In genomic region chr2:231342111-231342711, GRCh38 we compare ENCODE assay signal across 17 cellular contexts. TPM values are rescaled to one million over a fixed set of nuclear protein-coding genes. Genes with fewer than 3 reads are reported as not detected.
DNase-seq lines count a peak whose midpoint lies in the region; ATAC-seq, FAIRE-seq and TF ChIP-seq lines count a peak whose summit lies in the region.
"Had no signal": no experiment of that assay in that cellular context is flagged by ENCODE, and none has a peak within 500 bp of the region (broad histone marks: within the 10 kb centered on the region; RNA-seq: fewer than 3 reads in every experiment).

No MANE protein-coding gene starts in this region.

- no peaks in the 10 kb centered on the region for H3F3A ChIP-seq in GM23248 (ENCODE audit: insufficient read depth)

- H3K4me1 Mint-ChIP-seq in progenitor cell of endocrine pancreas (ENCODE audit: low read depth) = peaks cover 48% of the 10 kb centered on the region
- H3K4me1 Mint-ChIP-seq: activated naive CD8-positive, alpha-beta T cell treated with anti-CD3 and anti-CD28 coated beads, Interleukin-2, amount 50 U/mL, for 24 hours; T-cell had no signal

- ATAC-seq in K562 (no peak), GM19351 (IDR thresholded peaks at IDR 0.05; ENCODE audit: unreplicated experiment) (no peak)
- ATAC-seq: activated naive CD8-positive, alpha-beta T cell treated with anti-CD3 and anti-CD28 coated beads, Interleukin-2, amount 50 U/mL, for 24 hours; T-cell had no signal

- H3K27me3 ChIP-seq in HUES6 (ENCODE audit: control insufficient read depth, insufficient read depth, low read length) (no peaks in the 10 kb centered on the region), K562 (ENCODE audit: control insufficient read depth in 2 of 2, insufficient read depth in 2 of 2, low read length in 2 of 2) (peaks cover 4 to 12% of the 10 kb centered on the region in 2 experiments; a peak in 4 of 5 replicates), layer of hippocampus (ENCODE audit: control insufficient read depth, insufficient read depth, low read length) (no peaks in the 10 kb centered on the region), GM23248 (replicated peaks; ENCODE audit: insufficient read depth) (no peaks in the 10 kb centered on the region)
- H3K27me3 ChIP-seq: uterus had no signal

- no peak for TF ChIP-seq RAD21 in K562 (CRISPR knock-in tag; conservative IDR thresholded peaks at IDR 0.05 in 1 of 2, IDR thresholded peaks at IDR 0.05 in 1 of 2)

- no peak for TF ChIP-seq CTCF in K562 (IDR thresholded peaks at IDR 0.05 in 2 of 3, conservative IDR thresholded peaks at IDR 0.05 in 1 of 3; ENCODE audit: insufficient read depth in 2 of 3, low read depth in 1 of 3, low read length in 3 of 3)
- TF ChIP-seq CTCF in progenitor cell of endocrine pancreas (IDR thresholded peaks at IDR 0.05; ENCODE audit: unreplicated experiment) = no peak

- H3K9ac ChIP-seq in HUES6 (ENCODE audit: low read length) (no peak overlapping the region), K562 (ENCODE audit: insufficient read depth in 1 of 2, low read depth in 2 of 2, low read length in 2 of 2) (no peak overlapping the region), GM23248 (no peak overlapping the region)

- H2AFZ ChIP-seq in K562 (ENCODE audit: low read depth, low read length) (peak overlapping the region; percentile 68; the same call in 1 of the 2 replicates), GM23248 (no peak overlapping the region)
- H2AFZ ChIP-seq: PC-9 had no signal

- no peak for DNase-seq in K562 (ENCODE audit: extremely low read depth in 1 of 4, low spot score in 3 of 4)
- no peak for DNase-seq in progenitor cell of endocrine pancreas (ENCODE audit: low spot score, unreplicated experiment)
- no peak for DNase-seq in NCI-H524 (lab: John Stamatoyannopoulos, UW)
- DNase-seq in activated CD4-positive, CD25-positive, alpha-beta regulatory T cell (lab: John Stamatoyannopoulos, UW) = no peak
- no peak for DNase-seq in GM23248
- DNase-seq: activated CD4-positive, alpha-beta T cell treated with anti-CD3 and anti-CD28 coated beads for 1 hour; activated naive CD8-positive, alpha-beta T cell treated with anti-CD3 and anti-CD28 coated beads, Interleukin-2, amount 50 U/mL, for 24 hours; NCI-H187; PC-9; stimulated activated CD4-positive, alpha-beta T cell treated with anti-CD3 and anti-CD28 coated beads, Interleukin-4, amount 100 ng/mL, for 24 hours; T-cell; uterus had no signal

- peaks cover 11% of the 10 kb centered on the region; the same call in 1 of the 2 replicates for H3K4me1 ChIP-seq in HUES6 (ENCODE audit: control insufficient read depth, insufficient read depth, low read length)
- H3K4me1 ChIP-seq in K562 (replicated peaks in 1 of 2; ENCODE audit: control insufficient read depth in 2 of 2, insufficient read depth in 2 of 2, low read length in 2 of 2) = peaks cover 0 to 1% of the 10 kb centered on the region in 2 experiments; a peak in 3 of 5 replicates
- H3K4me1 ChIP-seq in GM23248 (ENCODE audit: insufficient read depth) = no peaks in the 10 kb centered on the region
- H3K4me1 ChIP-seq: uterus had no signal

- H4K20me1 ChIP-seq in K562 (replicated peaks; ENCODE audit: control insufficient read depth, insufficient read depth, low read length) (no peaks in the 10 kb centered on the region), GM23248 (ENCODE audit: insufficient read depth) (no peaks in the 10 kb centered on the region)

- H3K4me2 ChIP-seq in K562 (ENCODE audit: insufficient read depth, low read length) (no peak overlapping the region), GM23248 (ENCODE audit: unreplicated experiment) (no peak overlapping the region)
- H3K4me2 ChIP-seq: PC-9 had no signal

- no TSS peak for BruUV-seq in K562 (replicated peaks; lab: Mats Ljungman, UMichigan)

- peak overlapping the region; percentile 66 for H3K27ac Mint-ChIP-seq in progenitor cell of endocrine pancreas
- H3K27ac Mint-ChIP-seq: activated naive CD8-positive, alpha-beta T cell treated with anti-CD3 and anti-CD28 coated beads, Interleukin-2, amount 50 U/mL, for 24 hours; T-cell had no signal

- CTCF ChIA-PET in K562 (lab: Yijun Ruan, JAX; ENCODE audit: low intra/inter-chr PET ratio) = no interaction called here

- no peaks in the 10 kb centered on the region for H3K9me1 ChIP-seq in K562 (ENCODE audit: control insufficient read depth, insufficient read depth, low read length)

- 10% methylated on average over 11 of the region's 13 CpGs for WGBS in K562 (ENCODE audit: insufficient coverage, low coverage, missing lambda C conversion rate)
- WGBS in GM23248 (ENCODE audit: low coverage in 1 of 2, low lambda C conversion rate in 2 of 2, missing lambda C conversion rate in 2 of 2), 2 experiments = 90 to 93% methylated on average over 13 of the region's 13 CpGs

- intact Hi-C loops in K562 (cut with micrococcal nuclease) = no loop called here

- FAIRE-seq in K562 (lab: Jason Lieb, UNC) = no peak
- FAIRE-seq: islet of Langerhans had no signal

- TF ChIP-seq POLR2A in K562 (conservative IDR thresholded peaks at IDR 0.05) = no peak

- H3K9me3 ChIP-seq in HUES6 (ENCODE audit: control insufficient read depth, insufficient read depth, low read depth, low read length) (no peaks in the 10 kb centered on the region), K562 (replicated peaks; ENCODE audit: control insufficient read depth, insufficient read depth, low read depth, low read length) (peaks cover under 1% of the 10 kb centered on the region; the same call in 1 of the 2 replicates), GM23248 (ENCODE audit: low read depth) (no peaks in the 10 kb centered on the region)
- H3K9me3 ChIP-seq: uterus had no signal

- H3K27ac ChIP-seq in HUES6 (ENCODE audit: low read depth, low read length) = peak overlapping the region; percentile 34; the same call in 1 of the 2 replicates
- no peak overlapping the region for H3K27ac ChIP-seq in K562 (ENCODE audit: extremely low read depth, low read depth, low read length)
- H3K27ac ChIP-seq in layer of hippocampus (ENCODE audit: low read depth, low read length) = peak overlapping the region; percentile 21
- no peak overlapping the region for H3K27ac ChIP-seq in GM23248
- H3K27ac ChIP-seq: PC-9, uterus had no signal

- TF ChIP-seq EP300 in K562 (IDR thresholded peaks at IDR 0.05; ENCODE audit: low read length) = no peak

- no peaks in the 10 kb centered on the region for H3K9me3 Mint-ChIP-seq in progenitor cell of endocrine pancreas (ENCODE audit: low read depth)
- H3K9me3 Mint-ChIP-seq: activated naive CD8-positive, alpha-beta T cell treated with anti-CD3 and anti-CD28 coated beads, Interleukin-2, amount 50 U/mL, for 24 hours; T-cell had no signal

- POLR2A ChIA-PET in K562 (lab: Yijun Ruan, JAX) = interaction anchor here (0.6 kb wide), 1 partner anchor 559 kb away, joined by 4 read pairs; no protein-coding TSS in a partner anchor

- H3K79me2 ChIP-seq in K562 (ENCODE audit: control insufficient read depth, insufficient read depth, low read length) = no peaks in the 10 kb centered on the region
- no peaks in the 10 kb centered on the region for H3K79me2 ChIP-seq in GM23248 (ENCODE audit: insufficient read depth)

- no peak overlapping the region for H3K4me3 Mint-ChIP-seq in progenitor cell of endocrine pancreas (ENCODE audit: low read depth)
- H3K4me3 Mint-ChIP-seq: activated naive CD8-positive, alpha-beta T cell treated with anti-CD3 and anti-CD28 coated beads, Interleukin-2, amount 50 U/mL, for 24 hours; T-cell had no signal

- H3K36me3 Mint-ChIP-seq in progenitor cell of endocrine pancreas (ENCODE audit: insufficient read depth) = peaks cover 4% of the 10 kb centered on the region
- H3K36me3 Mint-ChIP-seq: T-cell had no signal

- H3K36me3 ChIP-seq in HUES6 (ENCODE audit: control insufficient read depth, insufficient read depth, low read length) = no peaks in the 10 kb centered on the region
- no peaks in the 10 kb centered on the region for H3K36me3 ChIP-seq in K562 (ENCODE audit: control insufficient read depth, insufficient read depth, low read length)
- H3K36me3 ChIP-seq in GM23248 (ENCODE audit: low read depth) = no peaks in the 10 kb centered on the region; the same call in 1 of the 2 replicates
- H3K36me3 ChIP-seq: uterus had no signal

- in situ Hi-C loops in K562 (cut with MboI) = no loop called here
- in situ Hi-C loops in GM23248 (cut with MboI) = no loop called here

- no peaks in the 10 kb centered on the region for H3K9me2 ChIP-seq in GM23248 (ENCODE audit: insufficient read depth)

- no peak overlapping the region for H3K4me3 ChIP-seq in HUES6 (ENCODE audit: low read depth, low read length)
- H3K4me3 ChIP-seq in K562 = no peak overlapping the region
- no peak overlapping the region for H3K4me3 ChIP-seq in GM23248
- H3K4me3 ChIP-seq: PC-9, uterus had no signal

- H3K27me3 Mint-ChIP-seq in progenitor cell of endocrine pancreas = no peaks in the 10 kb centered on the region
- H3K27me3 Mint-ChIP-seq: activated naive CD8-positive, alpha-beta T cell treated with anti-CD3 and anti-CD28 coated beads, Interleukin-2, amount 50 U/mL, for 24 hours had no signal

TF ChIP-seq in K562, 482 proteins besides CTCF, POLR2A, EP300 and RAD21 (continues in another document):
- TF ChIP-seq ZNF830 (CRISPR knock-in tag; IDR thresholded peaks at IDR 0.05) = no peak

RNA-seq across cellular contexts. Expression of gene B3GNT7, which starts 53.3 kb away (rescaled TPM):
- total RNA-seq in K562 (2011; cell fraction: chromatin; rRNA removed; ENCODE audit: low replicate concordance) = not detected in 2 replicates
- total RNA-seq in K562 (2011; cell fraction: nucleolus; rRNA removed) = not detected in 2 replicates
- total RNA-seq in K562 (2011; cell fraction: nucleoplasm; rRNA removed) = not detected in 2 replicates
- total RNA-seq in K562 (2014; rRNA removed) = not detected in 2 replicates
- total RNA-seq in K562 (2014; rRNA removed; fragmentation: Illumina TruSeq; extraction: Trizol) = not detected in 2 replicates
- not detected in 2 replicates for total RNA-seq in K562 (2015; rRNA removed; fragmentation: Illumina TruSeq; extraction: Trizol)
- total RNA-seq in K562 (2021) = 0.20 and 0.69 TPM in 2 replicates
- polyA plus RNA-seq in K562 (2011; rRNA removed) = not detected in 2 replicates
- polyA plus RNA-seq in K562 (2011; cell fraction: cytosol; rRNA removed) = not detected in 2 replicates
- 0.09 TPM in 1 of 2 replicates, not detected in the other for polyA plus RNA-seq in K562 (2011; cell fraction: nucleus; rRNA removed)
- not detected in 2 replicates for polyA plus RNA-seq in K562 (2012)
- not detected in 2 replicates for polyA plus RNA-seq in K562 (2014; fragmentation: Illumina TruSeq; extraction: Trizol)
- polyA plus RNA-seq in K562 (2014; fragmentation: Nextera tagmentation; extraction: Ambion mirVana) = not detected
- not detected in 2 replicates for polyA plus RNA-seq in K562 (2014; rRNA removed)
- polyA minus RNA-seq in K562 (2011; rRNA and poly(A)+ RNA removed) = not detected in 2 replicates
- polyA minus RNA-seq in K562 (2011; cell fraction: cytosol; rRNA and poly(A)+ RNA removed) = not detected in 2 replicates
- polyA minus RNA-seq in K562 (2011; cell fraction: nucleus; rRNA and poly(A)+ RNA removed) = not detected in 2 replicates
- total RNA-seq in progenitor cell of endocrine pancreas = 6.5 and 7.6 TPM in 2 replicates
- under 0.01 TPM in 1 of 2 replicates, not detected in the other for total RNA-seq in GM23248 (2014; rRNA removed; shearing (Covaris generic))
- polyA plus RNA-seq in GM23248 (2016; fragmentation: Nextera tagmentation; extraction: Ambion mirVana) = 0.08 TPM in 1 of 2 replicates, not detected in the other
- total RNA-seq: NCI-H460 had no signal

Comparison
In these comparisons a context has a peak if more than half of its experiments do, and no peak if none do; other contexts are left out.
1. H3K27ac ChIP-seq: peak in HUES6 (single experiment) and layer of hippocampus (single experiment); none in K562 (single experiment) and GM23248 (single experiment).